7 cellular contexts compared by ENCODE assay signal in the genomic region with DNA sequence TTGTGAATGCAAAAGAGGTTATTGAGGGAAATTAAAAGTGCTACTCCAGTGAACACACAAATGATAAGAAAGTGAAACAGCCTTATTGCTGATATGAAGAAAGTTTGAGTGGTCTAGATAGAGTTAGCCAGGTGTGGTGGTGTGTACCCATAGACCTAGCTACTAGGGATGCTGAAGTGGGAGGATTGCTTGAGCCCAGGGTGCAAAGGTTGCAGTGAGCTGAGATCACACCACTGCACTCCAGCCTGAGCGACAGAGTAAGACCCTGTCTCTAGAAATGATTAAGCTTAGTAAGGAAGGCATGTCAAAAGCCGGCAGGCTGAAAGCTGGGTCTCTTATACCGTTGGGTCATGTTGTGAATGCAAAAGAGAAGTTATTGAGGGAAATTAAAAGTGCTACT.
DNase-seq lines count a peak whose midpoint lies in the region; ATAC-seq, FAIRE-seq and TF ChIP-seq lines count a peak whose summit lies in the region.
"Not testable (repeated sequence)": the region's sequence is repeated elsewhere in the genome, so short reads cannot be mapped to it uniquely, and the experiment has no call there.

No MANE protein-coding gene starts in this region.

- FAIRE-seq in HepG2 (lab: Jason Lieb, UNC) = peak; percentile 88

- H2AFZ ChIP-seq in HepG2 (ENCODE audit: low read length) = not testable (repeated sequence)

- H3K9ac ChIP-seq in HepG2 (ENCODE audit: insufficient read depth, low read depth, low read length) = not testable (repeated sequence)

- not testable (repeated sequence) for H3K36me3 ChIP-seq in HepG2 (replicated peaks in 1 of 2; ENCODE audit: control insufficient read depth in 1 of 2, insufficient read depth in 2 of 2, low read length in 2 of 2)

- not testable (repeated sequence) for H3K27me3 Mint-ChIP-seq in activated T-cell treated with anti-CD3 and anti-CD28 coated beads, Interleukin-2, amount 50 U/mL, for 24 hours

- not testable (repeated sequence) for TF ChIP-seq CTCF in GM12865 (IDR thresholded peaks at IDR 0.05; ENCODE audit: insufficient read depth, low read depth, low read length, missing control alignments); HepG2 (CRISPR knock-in tag; IDR thresholded peaks at IDR 0.05)

- 23% methylated on average over 3 of the region's 3 CpGs for WGBS in HepG2 (ENCODE audit: low lambda C conversion rate)

- H3K9me3 ChIP-seq in HepG2 (ENCODE audit: low read length) = not testable (repeated sequence)

- TF ChIP-seq EP300 in HepG2 (IDR thresholded peaks at IDR 0.05; ENCODE audit: low read depth in 2 of 2, low read length in 2 of 2); HepG2 (CRISPR knock-in tag; IDR thresholded peaks at IDR 0.05; ENCODE audit: borderline replicate concordance): not testable (repeated sequence)

- H3K36me3 Mint-ChIP-seq in activated T-cell treated with anti-CD3 and anti-CD28 coated beads, Interleukin-2, amount 50 U/mL, for 24 hours (ENCODE audit: low read depth) = peaks cover 19% of the 10 kb centered on the region
- not testable (repeated sequence) for H3K36me3 Mint-ChIP-seq in stimulated activated effector memory CD8-positive, alpha-beta T cell treated with anti-CD3 and anti-CD28 coated beads, Interleukin-12 subunit alpha, Interleukin-12 subunit beta, amount 100 ng/mL, for 72 hours

- peaks cover 21% of the 10 kb centered on the region for H3K4me1 ChIP-seq in HepG2 (ENCODE audit: insufficient read depth, low read length)

- not testable (repeated sequence) for BruUV-seq in HepG2 (replicated peaks; lab: Mats Ljungman, UMichigan)

- not testable (repeated sequence) for H3K79me2 ChIP-seq in HepG2 (ENCODE audit: insufficient read depth, low read length)

- CTCF ChIA-PET in HepG2 (lab: Yijun Ruan, JAX; ENCODE audit: low intra/inter-chr PET ratio, low total read pairs) = not testable (repeated sequence)

- ATAC-seq in GM19023 (IDR thresholded peaks at IDR 0.05; ENCODE audit: unreplicated experiment) (peak; percentile 45), GM21619 (IDR thresholded peaks at IDR 0.05; ENCODE audit: unreplicated experiment) (peak; percentile 35), HG03159 (IDR thresholded peaks at IDR 0.05; ENCODE audit: unreplicated experiment) (peak; percentile 43), HepG2 (peak; percentile 99)
- ATAC-seq in stimulated activated effector memory CD8-positive, alpha-beta T cell treated with anti-CD3 and anti-CD28 coated beads, Interleukin-12 subunit alpha, Interleukin-12 subunit beta, amount 100 ng/mL, for 72 hours = not testable (repeated sequence)

- peaks cover 29% of the 10 kb centered on the region for H3K4me1 Mint-ChIP-seq in activated T-cell treated with anti-CD3 and anti-CD28 coated beads, Interleukin-2, amount 50 U/mL, for 24 hours (ENCODE audit: low read depth)
- peaks cover 26% of the 10 kb centered on the region for H3K4me1 Mint-ChIP-seq in stimulated activated effector memory CD8-positive, alpha-beta T cell treated with anti-CD3 and anti-CD28 coated beads, Interleukin-12 subunit alpha, Interleukin-12 subunit beta, amount 100 ng/mL, for 72 hours

- H3K9me3 Mint-ChIP-seq in activated T-cell treated with anti-CD3 and anti-CD28 coated beads, Interleukin-2, amount 50 U/mL, for 24 hours; stimulated activated effector memory CD8-positive, alpha-beta T cell treated with anti-CD3 and anti-CD28 coated beads, Interleukin-12 subunit alpha, Interleukin-12 subunit beta, amount 100 ng/mL, for 72 hours: not testable (repeated sequence)

- peak overlapping the region; percentile 31 for H3K27ac ChIP-seq in HepG2 (ENCODE audit: extremely low read length, insufficient read depth, low read length)

- intact Hi-C loops in HepG2 (cut with micrococcal nuclease; ENCODE audit: unreplicated experiment) = not testable (repeated sequence)

- TF ChIP-seq RAD21 in HepG2 (CRISPR knock-in tag; IDR thresholded peaks at IDR 0.05) = not testable (repeated sequence)

- not testable (repeated sequence) for H3K27me3 ChIP-seq in HepG2 (ENCODE audit: control insufficient read depth in 1 of 2, insufficient read depth in 2 of 2, low read length in 2 of 2)

- not testable (repeated sequence) for TF ChIP-seq POLR2A in HepG2 (IDR thresholded peaks at IDR 0.05; ENCODE audit: insufficient read depth in 1 of 2, low read depth in 2 of 2, low read length in 2 of 2)

- POLR2A ChIA-PET in HepG2 (lab: Yijun Ruan, JAX) = interaction anchor here (1.3 kb wide), 1 partner anchor 98 kb away, joined by 3 read pairs; no protein-coding TSS in a partner anchor

- peak overlapping the region; percentile 33 for H3K27ac Mint-ChIP-seq in activated T-cell treated with anti-CD3 and anti-CD28 coated beads, Interleukin-2, amount 50 U/mL, for 24 hours
- H3K27ac Mint-ChIP-seq in stimulated activated effector memory CD8-positive, alpha-beta T cell treated with anti-CD3 and anti-CD28 coated beads, Interleukin-12 subunit alpha, Interleukin-12 subunit beta, amount 100 ng/mL, for 72 hours = peak overlapping the region; percentile 27

- H3K4me3 ChIP-seq in GM12865 (ENCODE audit: low read depth, low read length); HepG2 (replicated peaks in 1 of 3; ENCODE audit: insufficient read depth in 1 of 3, low read depth in 2 of 3, low read length in 3 of 3): not testable (repeated sequence)

- H3K4me3 Mint-ChIP-seq in activated T-cell treated with anti-CD3 and anti-CD28 coated beads, Interleukin-2, amount 50 U/mL, for 24 hours; stimulated activated effector memory CD8-positive, alpha-beta T cell treated with anti-CD3 and anti-CD28 coated beads, Interleukin-12 subunit alpha, Interleukin-12 subunit beta, amount 100 ng/mL, for 72 hours: not testable (repeated sequence)

- not testable (repeated sequence) for H4K20me1 ChIP-seq in HepG2 (ENCODE audit: insufficient read depth, low read length)

- in situ Hi-C loops in HepG2 (cut with HindIII; ENCODE audit: extremely low pct_ligation_motif_present, low pct_unique_long_range_greater_than_20kb) = not testable (repeated sequence)

- DNase-seq in GM12865 (ENCODE audit: low read depth) = peak; percentile 18
- DNase-seq in activated T-cell treated with anti-CD3 and anti-CD28 coated beads, Interleukin-2, amount 50 U/mL, for 24 hours; stimulated activated effector memory CD8-positive, alpha-beta T cell treated with anti-CD3 and anti-CD28 coated beads, Interleukin-12 subunit alpha, Interleukin-12 subunit beta, amount 100 ng/mL, for 72 hours (ENCODE audit: low spot score in 2 of 2): not testable (repeated sequence)
- peak; percentile 53 for DNase-seq in HepG2 (ENCODE audit: low spot score)

- peak overlapping the region; percentile 21; the same call in 1 of the 2 replicates for H3K4me2 ChIP-seq in HepG2 (ENCODE audit: low read depth, low read length)

TF ChIP-seq in HepG2, 621 proteins besides CTCF, POLR2A, EP300 and RAD21 (continues in another document):
- TF ChIP-seq ZNF644 (CRISPR knock-in tag; IDR thresholded peaks at IDR 0.05; ENCODE audit: low read depth) (peak; percentile 71; the same call in 1 of the 2 replicates), SALL1 (CRISPR knock-in tag; IDR thresholded peaks at IDR 0.05) (peak; percentile 59), ZNF629 (CRISPR knock-in tag; conservative IDR thresholded peaks at IDR 0.05) (0 out of 2 replicates have a peak, but pooled peaks have one; percentile 31), CEBPG (CRISPR knock-in tag; IDR thresholded peaks at IDR 0.05) (0 out of 2 replicates have a peak, but pooled peaks have one; percentile 11), ZNF605 (CRISPR knock-in tag; IDR thresholded peaks at IDR 0.05) (peak; percentile 89), SAP130 (CRISPR knock-in tag; IDR thresholded peaks at IDR 0.05; ENCODE audit: low read depth) (0 out of 2 replicates have a peak, but pooled peaks have one; percentile 17), SOX6 (CRISPR knock-in tag; IDR thresholded peaks at IDR 0.05) (0 out of 2 replicates have a peak, but pooled peaks have one; percentile 12)
- TF ChIP-seq, protein P1, sequence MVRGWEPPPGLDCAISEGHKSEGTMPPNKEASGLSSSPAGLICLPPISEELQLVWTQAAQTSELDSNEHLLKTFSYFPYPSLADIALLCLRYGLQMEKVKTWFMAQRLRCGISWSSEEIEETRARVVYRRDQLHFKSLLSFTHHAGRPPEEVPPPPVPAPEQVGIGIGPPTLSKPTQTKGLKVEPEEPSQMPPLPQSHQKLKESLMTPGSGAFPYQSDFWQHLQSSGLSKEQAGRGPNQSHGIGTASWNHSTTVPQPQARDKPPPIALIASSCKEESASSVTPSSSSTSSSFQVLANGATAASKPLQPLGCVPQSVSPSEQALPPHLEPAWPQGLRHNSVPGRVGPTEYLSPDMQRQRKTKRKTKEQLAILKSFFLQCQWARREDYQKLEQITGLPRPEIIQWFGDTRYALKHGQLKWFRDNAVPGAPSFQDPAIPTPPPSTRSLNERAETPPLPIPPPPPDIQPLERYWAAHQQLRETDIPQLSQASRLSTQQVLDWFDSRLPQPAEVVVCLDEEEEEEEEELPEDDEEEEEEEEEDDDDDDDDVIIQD (CRISPR knock-in tag; IDR thresholded peaks at IDR 0.05; ENCODE audit: low read depth) = peak; percentile 51; the same call in 1 of the 2 replicates
- TF ChIP-seq, protein P2, sequence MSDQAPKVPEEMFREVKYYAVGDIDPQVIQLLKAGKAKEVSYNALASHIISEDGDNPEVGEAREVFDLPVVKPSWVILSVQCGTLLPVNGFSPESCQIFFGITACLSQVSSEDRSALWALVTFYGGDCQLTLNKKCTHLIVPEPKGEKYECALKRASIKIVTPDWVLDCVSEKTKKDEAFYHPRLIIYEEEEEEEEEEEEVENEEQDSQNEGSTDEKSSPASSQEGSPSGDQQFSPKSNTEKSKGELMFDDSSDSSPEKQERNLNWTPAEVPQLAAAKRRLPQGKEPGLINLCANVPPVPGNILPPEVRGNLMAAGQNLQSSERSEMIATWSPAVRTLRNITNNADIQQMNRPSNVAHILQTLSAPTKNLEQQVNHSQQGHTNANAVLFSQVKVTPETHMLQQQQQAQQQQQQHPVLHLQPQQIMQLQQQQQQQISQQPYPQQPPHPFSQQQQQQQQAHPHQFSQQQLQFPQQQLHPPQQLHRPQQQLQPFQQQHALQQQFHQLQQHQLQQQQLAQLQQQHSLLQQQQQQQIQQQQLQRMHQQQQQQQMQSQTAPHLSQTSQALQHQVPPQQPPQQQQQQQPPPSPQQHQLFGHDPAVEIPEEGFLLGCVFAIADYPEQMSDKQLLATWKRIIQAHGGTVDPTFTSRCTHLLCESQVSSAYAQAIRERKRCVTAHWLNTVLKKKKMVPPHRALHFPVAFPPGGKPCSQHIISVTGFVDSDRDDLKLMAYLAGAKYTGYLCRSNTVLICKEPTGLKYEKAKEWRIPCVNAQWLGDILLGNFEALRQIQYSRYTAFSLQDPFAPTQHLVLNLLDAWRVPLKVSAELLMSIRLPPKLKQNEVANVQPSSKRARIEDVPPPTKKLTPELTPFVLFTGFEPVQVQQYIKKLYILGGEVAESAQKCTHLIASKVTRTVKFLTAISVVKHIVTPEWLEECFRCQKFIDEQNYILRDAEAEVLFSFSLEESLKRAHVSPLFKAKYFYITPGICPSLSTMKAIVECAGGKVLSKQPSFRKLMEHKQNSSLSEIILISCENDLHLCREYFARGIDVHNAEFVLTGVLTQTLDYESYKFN (CRISPR knock-in tag; conservative IDR thresholded peaks at IDR 0.05) = peak; percentile 57
- not testable (repeated sequence) for TF ChIP-seq SOX6 (IDR thresholded peaks at IDR 0.05)
